ENCODE assay signal across 1 cellular context in the genomic region with DNA sequence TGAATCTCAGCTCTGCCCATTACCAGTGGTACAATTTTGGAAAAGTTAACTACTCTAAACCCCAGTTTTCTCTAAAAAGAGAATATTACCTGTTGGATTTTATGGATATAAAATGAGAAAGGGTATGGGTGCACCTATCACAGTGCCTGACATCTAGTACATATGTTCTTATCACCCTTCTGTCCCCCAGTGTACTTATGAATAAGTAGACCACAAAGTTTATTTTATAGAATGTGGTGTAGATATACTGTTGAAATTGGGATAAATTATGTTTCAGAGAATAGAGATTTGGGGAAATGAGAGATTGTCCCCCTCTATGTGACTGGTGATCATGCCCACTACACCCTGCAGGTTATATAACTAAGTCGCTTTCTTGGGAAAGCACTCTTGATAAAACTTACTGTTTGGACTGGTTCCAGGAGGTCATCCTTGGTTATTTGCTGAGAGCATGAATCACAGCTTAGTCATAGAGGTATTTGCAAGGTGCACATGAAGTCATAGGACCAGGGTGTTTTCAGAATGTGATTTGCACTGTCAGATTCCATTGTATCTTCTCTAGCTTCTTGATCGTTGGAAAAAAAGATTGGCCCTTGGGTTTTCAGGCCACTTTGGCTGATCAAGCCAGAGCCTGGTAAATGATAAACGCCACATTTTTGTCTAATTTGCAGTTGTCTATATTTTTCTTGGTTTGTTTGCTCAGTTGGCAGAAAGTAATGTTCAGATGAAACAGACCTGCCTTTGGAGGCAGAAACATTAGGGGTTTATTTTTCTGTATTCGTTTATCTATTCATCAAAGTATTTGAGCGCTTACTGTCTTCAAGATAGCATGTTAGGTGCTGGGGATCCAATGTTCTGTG.
TF ChIP-seq lines count a peak whose summit lies in the region.

No MANE protein-coding gene starts in this region.

TF ChIP-seq in SK-N-SH, 30 proteins besides CTCF, POLR2A, EP300 and RAD21 (continued from another document):
- TF ChIP-seq, protein P1, sequence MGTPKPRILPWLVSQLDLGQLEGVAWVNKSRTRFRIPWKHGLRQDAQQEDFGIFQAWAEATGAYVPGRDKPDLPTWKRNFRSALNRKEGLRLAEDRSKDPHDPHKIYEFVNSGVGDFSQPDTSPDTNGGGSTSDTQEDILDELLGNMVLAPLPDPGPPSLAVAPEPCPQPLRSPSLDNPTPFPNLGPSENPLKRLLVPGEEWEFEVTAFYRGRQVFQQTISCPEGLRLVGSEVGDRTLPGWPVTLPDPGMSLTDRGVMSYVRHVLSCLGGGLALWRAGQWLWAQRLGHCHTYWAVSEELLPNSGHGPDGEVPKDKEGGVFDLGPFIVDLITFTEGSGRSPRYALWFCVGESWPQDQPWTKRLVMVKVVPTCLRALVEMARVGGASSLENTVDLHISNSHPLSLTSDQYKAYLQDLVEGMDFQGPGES (IDR thresholded peaks at IDR 0.05; ENCODE audit: low read depth, low read length) = no peak
- 0 out of 2 replicates have a peak, but pooled peaks have one; percentile 13 for TF ChIP-seq TEAD4 (IDR thresholded peaks at IDR 0.05; ENCODE audit: borderline replicate concordance, insufficient read depth)
- TF ChIP-seq, protein P2, sequence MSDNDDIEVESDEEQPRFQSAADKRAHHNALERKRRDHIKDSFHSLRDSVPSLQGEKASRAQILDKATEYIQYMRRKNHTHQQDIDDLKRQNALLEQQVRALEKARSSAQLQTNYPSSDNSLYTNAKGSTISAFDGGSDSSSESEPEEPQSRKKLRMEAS (IDR thresholded peaks at IDR 0.05; ENCODE audit: low read depth) = peak; percentile 45; the same call in 1 of the 2 replicates
- no peak for TF ChIP-seq RFX5 (IDR thresholded peaks at IDR 0.05; ENCODE audit: low read length)
- peak; percentile 94 for TF ChIP-seq FOSL2 (IDR thresholded peaks at IDR 0.05; ENCODE audit: borderline replicate concordance, low read depth)
- TF ChIP-seq EZH2phosphoT487 (IDR thresholded peaks at IDR 0.05; ENCODE audit: borderline replicate concordance, low read depth) = no peak
- peak; percentile 90 for TF ChIP-seq NFIC (IDR thresholded peaks at IDR 0.05; ENCODE audit: borderline replicate concordance)
- no peak for TF ChIP-seq MEF2A (IDR thresholded peaks at IDR 0.05; ENCODE audit: borderline replicate concordance, low read depth)
- no peak for TF ChIP-seq YY1 (IDR thresholded peaks at IDR 0.05; ENCODE audit: low read depth)
TF ChIP-seq in SK-N-SH: peak in this region for 9.
